8 cellular contexts compared by ENCODE assay signal in genomic region chr2:240567872-240568677, GRCh38. TPM values are rescaled to one million over a fixed set of nuclear protein-coding genes. Genes with fewer than 3 reads are reported as not detected.
DNase-seq lines count a peak whose midpoint lies in the region; ATAC-seq and TF ChIP-seq lines count a peak whose summit lies in the region.

A gene with protein sequence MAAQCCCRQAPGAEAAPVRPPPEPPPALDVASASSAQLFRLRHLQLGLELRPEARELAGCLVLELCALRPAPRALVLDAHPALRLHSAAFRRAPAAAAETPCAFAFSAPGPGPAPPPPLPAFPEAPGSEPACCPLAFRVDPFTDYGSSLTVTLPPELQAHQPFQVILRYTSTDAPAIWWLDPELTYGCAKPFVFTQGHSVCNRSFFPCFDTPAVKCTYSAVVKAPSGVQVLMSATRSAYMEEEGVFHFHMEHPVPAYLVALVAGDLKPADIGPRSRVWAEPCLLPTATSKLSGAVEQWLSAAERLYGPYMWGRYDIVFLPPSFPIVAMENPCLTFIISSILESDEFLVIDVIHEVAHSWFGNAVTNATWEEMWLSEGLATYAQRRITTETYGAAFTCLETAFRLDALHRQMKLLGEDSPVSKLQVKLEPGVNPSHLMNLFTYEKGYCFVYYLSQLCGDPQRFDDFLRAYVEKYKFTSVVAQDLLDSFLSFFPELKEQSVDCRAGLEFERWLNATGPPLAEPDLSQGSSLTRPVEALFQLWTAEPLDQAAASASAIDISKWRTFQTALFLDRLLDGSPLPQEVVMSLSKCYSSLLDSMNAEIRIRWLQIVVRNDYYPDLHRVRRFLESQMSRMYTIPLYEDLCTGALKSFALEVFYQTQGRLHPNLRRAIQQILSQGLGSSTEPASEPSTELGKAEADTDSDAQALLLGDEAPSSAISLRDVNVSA (plus strand): TSS chr2:240568484. CDS start chr2:240568587, 103 bp downstream.

- H3K9me3 Mint-ChIP-seq in WTC11: no peaks in the 10 kb centered on the region

- CTCF ChIA-PET in WTC11 (lab: Charles Lee): interaction anchor here (0.9 to 2.7 kb wide), 6 partner anchors 10 to 19 kb away, joined by 3 to 27 read pairs (median 13); partner anchors contain the start of genes ANKMY1 and CAPN10

- H3K36me3 ChIP-seq in colonic mucosa: no peaks in the 10 kb centered on the region

- peak within 1 kb of the TSS; percentile 69 for H3K4me3 Mint-ChIP-seq in WTC11

- no peaks in the 10 kb centered on the region for H3K27me3 ChIP-seq in colonic mucosa

- peaks cover 20% of the 10 kb centered on the region for H3K4me1 Mint-ChIP-seq in WTC11

- peak; percentile 35; the same call in 1 of the 2 replicates for TF ChIP-seq CTCF in LNCAP (IDR thresholded peaks at IDR 0.05)
- no peak for TF ChIP-seq CTCF in WTC11 (IDR thresholded peaks at IDR 0.05)
- TF ChIP-seq CTCF in colonic mucosa (IDR thresholded peaks at IDR 0.05): no peak

- peaks cover 28% of the 10 kb centered on the region for H3K27me3 Mint-ChIP-seq in WTC11 (ENCODE audit: low read depth)

- peaks cover 30% of the 10 kb centered on the region for H3K4me1 ChIP-seq in colonic mucosa

- intact Hi-C loops in colonic mucosa (cut with DNase I): no loop called here
- intact Hi-C loops in left colon (cut with DNase I, micrococcal nuclease): no loop called here

- POLR2A ChIA-PET in WTC11 (lab: Charles Lee): no interaction called here

- H3K36me3 Mint-ChIP-seq in WTC11: no peaks in the 10 kb centered on the region

- no peaks in the 10 kb centered on the region for H3K9me3 ChIP-seq in colonic mucosa

- H3K9ac ChIP-seq in colonic mucosa (ENCODE audit: low read depth in 2 of 2, low read length in 2 of 2): peak within 1 kb of the TSS; percentile 75 to 89

- ATAC-seq in GM21367 (IDR thresholded peaks at IDR 0.05; ENCODE audit: unreplicated experiment) (peak; percentile 16), WTC11 (peak; percentile 61), left colon (peak; percentile 33)

- H3K27ac Mint-ChIP-seq in WTC11: no peak within 1 kb of the TSS

- DNase-seq in COR-L47 (lab: John Stamatoyannopoulos, UW) (peak; percentile 31), WTC11 (ENCODE audit: low spot score) (peak; percentile 40), colonic mucosa (peak; percentile 57), left colon (peak; percentile 43 to 68), H4 (ENCODE audit: low spot score) (no peak)
- peak; percentile 54 to 60 for DNase-seq in stimulated activated CD4-positive, alpha-beta T cell treated with anti-CD3 and anti-CD28 coated beads, Interleukin-2, amount 100 ng/mL, for 24 hours

- H3K4me3 ChIP-seq in colonic mucosa: peak within 1 kb of the TSS; percentile 86

- peak within 1 kb of the TSS; percentile 96 for H3K27ac ChIP-seq in colonic mucosa

TF ChIP-seq in WTC11, 78 proteins besides CTCF, POLR2A, EP300 and RAD21:
- TF ChIP-seq EMX1 (CRISPR knock-in tag; IDR thresholded peaks at IDR 0.05) (no peak), PRRX2 (CRISPR knock-in tag; IDR thresholded peaks at IDR 0.05) (no peak)
- TF ChIP-seq, protein P1, sequence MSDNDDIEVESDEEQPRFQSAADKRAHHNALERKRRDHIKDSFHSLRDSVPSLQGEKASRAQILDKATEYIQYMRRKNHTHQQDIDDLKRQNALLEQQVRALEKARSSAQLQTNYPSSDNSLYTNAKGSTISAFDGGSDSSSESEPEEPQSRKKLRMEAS (CRISPR knock-in tag; IDR thresholded peaks at IDR 0.05): peak; percentile 62; the same call in 1 of the 2 replicates

RNA-seq across cellular contexts. Expression of the gene that starts here (rescaled TPM):
- total RNA-seq in WTC11 (2021): 18.8 to 20.5 TPM (median 19.4 TPM) in 3 replicates
- total RNA-seq in colonic mucosa: 100 to 1,000 TPM in 1 of 2 donors, 10 to 100 TPM in 1; 87.2 to 108 TPM
- total RNA-seq in left colon: 100 to 1,000 TPM in 1 of 2 donors, 10 to 100 TPM in 1; 91.4 to 107 TPM
- 2.7 and 8.1 TPM in 2 replicates for total RNA-seq in H4 (2014; rRNA removed; shearing (Covaris generic))
